11 cellular contexts compared by ENCODE assay signal in genomic region chr15:100383302-100384107, GRCh38. TPM values are rescaled to one million over a fixed set of nuclear protein-coding genes. Genes with fewer than 3 reads are reported as not detected.
A peak's percentile ranks its signal among the peaks of the same experiment; 100 is the strongest.
DNase-seq lines count a peak whose midpoint lies in the region; ATAC-seq lines count a peak whose summit lies in the region.
"Had no signal": no experiment of that assay in that cellular context is flagged by ENCODE, and none has a peak within 500 bp of the region (broad histone marks: within the 10 kb centered on the region; RNA-seq: fewer than 3 reads in every experiment).

No MANE protein-coding gene starts in this region.

- no peak overlapping the region for H3K4me3 ChIP-seq in Jurkat, Clone E6-1 (ENCODE audit: low read length)
- H3K4me3 ChIP-seq: BLaER1 treated with 17β-estradiol and CSF1 and Interleukin-3, amounts not matched to agents 10 nM and 100 nM had no signal

- H3K4me3 Mint-ChIP-seq in activated T-helper 17 cell treated with anti-CD3 and anti-CD28 coated beads, Interleukin-2, amount 50 U/mL, for 72 hours = no peak overlapping the region
- H3K4me3 Mint-ChIP-seq: stimulated activated naive CD8-positive, alpha-beta T cell treated with anti-CD3 and anti-CD28 coated beads, Interleukin-15, Interleukin-2, amounts not matched to agents 100 ng/mL and 50 ng/mL, for 24 hours; T-helper 1 cell treated with Interleukin-12 subunit alpha and Interleukin-12 subunit beta and Interleukin-4 antibody, amounts not matched to agents 30 μg/mL and 1 μg/mL, for 36 hours had no signal

- no peak overlapping the region for H3K27ac Mint-ChIP-seq in activated T-helper 17 cell treated with anti-CD3 and anti-CD28 coated beads, Interleukin-2, amount 50 U/mL, for 72 hours
- H3K27ac Mint-ChIP-seq: stimulated activated naive CD8-positive, alpha-beta T cell treated with anti-CD3 and anti-CD28 coated beads, Interleukin-15, Interleukin-2, amounts not matched to agents 100 ng/mL and 50 ng/mL, for 24 hours; T-helper 1 cell treated with Interleukin-12 subunit alpha and Interleukin-12 subunit beta and Interleukin-4 antibody, amounts not matched to agents 30 μg/mL and 1 μg/mL, for 36 hours had no signal

- H3K9me3 Mint-ChIP-seq in activated T-helper 17 cell treated with anti-CD3 and anti-CD28 coated beads, Interleukin-2, amount 50 U/mL, for 72 hours = peaks cover 3% of the 10 kb centered on the region

- H3K4me1 Mint-ChIP-seq in activated T-helper 17 cell treated with anti-CD3 and anti-CD28 coated beads, Interleukin-2, amount 50 U/mL, for 72 hours = no peaks in the 10 kb centered on the region

- peak; percentile 27 for DNase-seq in NCI-H345 (lab: John Stamatoyannopoulos, UW)
- DNase-seq in NCI-H345 treated with DMSO at 0.1 percent for 48 hours (lab: John Stamatoyannopoulos, UW; ENCODE audit: unreplicated experiment) = no peak
- DNase-seq in Jurkat, Clone E6-1 (ENCODE audit: low read depth, low spot score) = peak; percentile 11
- DNase-seq in astrocyte of the hippocampus (ENCODE audit: low read depth, low spot score) = peak; percentile 34
- DNase-seq in medulla oblongata (ENCODE audit: extremely low spot score) = peak; percentile 15
- no peak for DNase-seq in HK-2 (ENCODE audit: unreplicated experiment)
- DNase-seq in SKM-1 (lab: John Stamatoyannopoulos, UW; ENCODE audit: unreplicated experiment) = no peak

- H3K27me3 Mint-ChIP-seq in activated T-helper 17 cell treated with anti-CD3 and anti-CD28 coated beads, Interleukin-2, amount 50 U/mL, for 72 hours = peaks cover 3% of the 10 kb centered on the region

- H3K36me3 Mint-ChIP-seq in activated T-helper 17 cell treated with anti-CD3 and anti-CD28 coated beads, Interleukin-2, amount 50 U/mL, for 72 hours (ENCODE audit: low read depth) = peaks cover 5% of the 10 kb centered on the region

- ATAC-seq in activated T-helper 17 cell treated with anti-CD3 and anti-CD28 coated beads, Interleukin-2, amount 50 U/mL, for 72 hours (replicated peaks) = no peak

RNA-seq across cellular contexts. Expression of gene ADAMTS17, which starts 41.7 kb away (rescaled TPM):
- 6.1 TPM for polyA plus RNA-seq in Jurkat, Clone E6-1 (2012; ENCODE audit: insufficient read depth, insufficient read length)
- total RNA-seq in activated T-helper 17 cell treated with anti-CD3 and anti-CD28 coated beads, Interleukin-2, amount 50 U/mL, for 72 hours = 1 to 10 TPM in 1 of 2 donors, under 1 TPM in 1; 0.37 to 1.1 TPM

Comparison
In these comparisons a context has a peak if more than half of its experiments do, and no peak if none do; other contexts are left out.
1. DNase-seq: peak in NCI-H345 (single experiment), Jurkat, Clone E6-1 (single experiment), astrocyte of the hippocampus (single experiment) and medulla oblongata (single experiment); none in NCI-H345 treated with DMSO at 0.1 percent for 48 hours (single experiment), HK-2 (single experiment) and SKM-1 (single experiment).